ENCODE assay signal across 19 cellular contexts in genomic region chr6:98044168-98044567, GRCh38.
A peak's percentile ranks its signal among the peaks of the same experiment; 100 is the strongest.
DNase-seq lines count a peak whose midpoint lies in the region; ATAC-seq, FAIRE-seq and TF ChIP-seq lines count a peak whose summit lies in the region.
"Had no signal": no experiment of that assay in that cellular context is flagged by ENCODE, and none has a peak within 500 bp of the region (broad histone marks: within the 10 kb centered on the region; RNA-seq: fewer than 3 reads in every experiment).

No MANE protein-coding gene starts in this region.

- no peaks in the 10 kb centered on the region for H3K27me3 ChIP-seq in BLaER1 treated with 17β-estradiol and CSF1 and Interleukin-3, amounts not matched to agents 10 nM and 100 nM
- no peaks in the 10 kb centered on the region for H3K27me3 ChIP-seq in GM23338 (ENCODE audit: insufficient read depth)
- H3K27me3 ChIP-seq in iPS-18a (ENCODE audit: control insufficient read depth, insufficient read depth, low read length) = no peaks in the 10 kb centered on the region
- no peaks in the 10 kb centered on the region for H3K27me3 ChIP-seq in HepG2 (ENCODE audit: control insufficient read depth in 1 of 2, insufficient read depth in 2 of 2, low read length in 2 of 2)

- no peak for FAIRE-seq in HepG2 (lab: Jason Lieb, UNC)

- TF ChIP-seq RAD21 in HepG2 (CRISPR knock-in tag; IDR thresholded peaks at IDR 0.05) = no peak

- no peak for TF ChIP-seq CTCF in GM23338 (conservative IDR thresholded peaks at IDR 0.05; ENCODE audit: low read depth in 2 of 2)
- no peak for TF ChIP-seq CTCF in HepG2 (CRISPR knock-in tag; IDR thresholded peaks at IDR 0.05)

- TF ChIP-seq EP300 in HepG2 (IDR thresholded peaks at IDR 0.05; ENCODE audit: low read depth in 2 of 2, low read length in 2 of 2) (no peak), HepG2 (CRISPR knock-in tag; IDR thresholded peaks at IDR 0.05; ENCODE audit: borderline replicate concordance) (no peak)

- in situ Hi-C loops in HepG2 (cut with HindIII; ENCODE audit: extremely low pct_ligation_motif_present, low pct_unique_long_range_greater_than_20kb) = loop anchor here (25.0 kb wide), 1 partner anchor 793 kb away; the partner anchor contains the start of gene POU3F2

- POLR2A ChIA-PET in HepG2 (lab: Yijun Ruan, JAX) = no interaction called here

- H3F3A ChIP-seq in GM23338 (replicated peaks; ENCODE audit: low read depth) = no peaks in the 10 kb centered on the region

- H3K79me2 ChIP-seq in GM23338 (replicated peaks; ENCODE audit: insufficient read depth) (no peaks in the 10 kb centered on the region), HepG2 (ENCODE audit: insufficient read depth, low read length) (no peaks in the 10 kb centered on the region)

- peak overlapping the region; percentile 54 for H3K27ac Mint-ChIP-seq in GM23338
- H3K27ac Mint-ChIP-seq: CD8-positive, alpha-beta T cell; T-helper 2 cell treated with Interferon-gamma antibody and Interleukin-4, amounts not matched to agents 5 μg/mL and 100 μg/mL, for 36 hours had no signal

- 1% methylated on average over 7 of the region's 7 CpGs for WGBS in HepG2 (ENCODE audit: low lambda C conversion rate)

- intact Hi-C loops in posterior vena cava (cut with DNase I) = no loop called here
- intact Hi-C loops in HepG2 (cut with micrococcal nuclease; ENCODE audit: unreplicated experiment) = no loop called here

- H3K27me3 Mint-ChIP-seq in GM23338 (ENCODE audit: insufficient read depth, low read depth, poor library complexity) = peaks cover 6% of the 10 kb centered on the region

- H3K9me3 ChIP-seq in BLaER1 treated with 17β-estradiol and CSF1 and Interleukin-3, amounts not matched to agents 10 nM and 100 nM (replicated peaks in 1 of 11) = no peaks in the 10 kb centered on the region
- no peaks in the 10 kb centered on the region for H3K9me3 ChIP-seq in iPS-18a (ENCODE audit: control insufficient read depth, low read depth, low read length)
- no peaks in the 10 kb centered on the region for H3K9me3 ChIP-seq in HepG2 (ENCODE audit: low read length)
- H3K9me3 ChIP-seq: SJSA1 had no signal

- H3K9ac ChIP-seq in BLaER1 treated with 17β-estradiol and CSF1 and Interleukin-3, amounts not matched to agents 10 nM and 100 nM = no peak overlapping the region
- H3K9ac ChIP-seq in iPS-18a (ENCODE audit: low read length) = no peak overlapping the region
- H3K9ac ChIP-seq in HepG2 (ENCODE audit: insufficient read depth, low read depth, low read length) = no peak overlapping the region

- CTCF ChIA-PET in HepG2 (lab: Yijun Ruan, JAX; ENCODE audit: low intra/inter-chr PET ratio, low total read pairs) = no interaction called here

- H3K4me1 ChIP-seq in BLaER1 treated with 17β-estradiol and CSF1 and Interleukin-3, amounts not matched to agents 10 nM and 100 nM = peaks cover 20 to 63% (median 53%) of the 10 kb centered on the region in 10 experiments
- H3K4me1 ChIP-seq in GM23338 (ENCODE audit: insufficient read depth) (peaks cover 74% of the 10 kb centered on the region), iPS-18a (ENCODE audit: control insufficient read depth, low read depth, low read length) (peaks cover 90% of the 10 kb centered on the region), HepG2 (ENCODE audit: insufficient read depth, low read length) (no peaks in the 10 kb centered on the region)
- H3K4me1 ChIP-seq: SJSA1 had no signal

- DNase-seq in GM23338 (ENCODE audit: low spot score) = no peak
- DNase-seq in NCI-H524 (lab: John Stamatoyannopoulos, UW) = peak; percentile 35 to 83
- no peak for DNase-seq in HUDEP-2 (lab: John Stamatoyannopoulos, UW; ENCODE audit: unreplicated experiment in 76 of 76)
- no peak for DNase-seq in posterior vena cava (ENCODE audit: low spot score)
- no peak for DNase-seq in H4 (ENCODE audit: low spot score)
- no peak for DNase-seq in HepG2 (ENCODE audit: low spot score)
- DNase-seq: ACHN; CD8-positive, alpha-beta T cell; DMS 273 treated with DMSO at 0.1 percent for 48 hours; KG1; NCI-H1092; PC-3; SW 1271 had no signal

- H4K20me1 ChIP-seq in BLaER1 treated with 17β-estradiol and CSF1 and Interleukin-3, amounts not matched to agents 10 nM and 100 nM = no peaks in the 10 kb centered on the region
- no peaks in the 10 kb centered on the region for H4K20me1 ChIP-seq in GM23338 (replicated peaks; ENCODE audit: insufficient read depth)
- H4K20me1 ChIP-seq in HepG2 (ENCODE audit: insufficient read depth, low read length) = no peaks in the 10 kb centered on the region

- H3K36me3 ChIP-seq in BLaER1 treated with 17β-estradiol and CSF1 and Interleukin-3, amounts not matched to agents 10 nM and 100 nM = no peaks in the 10 kb centered on the region
- H3K36me3 ChIP-seq in GM23338 (ENCODE audit: insufficient read depth) (no peaks in the 10 kb centered on the region), iPS-18a (ENCODE audit: control insufficient read depth, low read depth, low read length) (no peaks in the 10 kb centered on the region), HepG2 (replicated peaks in 1 of 2; ENCODE audit: control insufficient read depth in 1 of 2, insufficient read depth in 2 of 2, low read length in 2 of 2) (no peaks in the 10 kb centered on the region)
- H3K36me3 ChIP-seq: SJSA1 had no signal

- no peak for TF ChIP-seq POLR2A in HepG2 (IDR thresholded peaks at IDR 0.05; ENCODE audit: insufficient read depth in 1 of 2, low read depth in 2 of 2, low read length in 2 of 2)

- no peak overlapping the region for H3K27ac ChIP-seq in BLaER1 treated with 17β-estradiol and CSF1 and Interleukin-3, amounts not matched to agents 10 nM and 100 nM
- H3K27ac ChIP-seq in GM23338 (ENCODE audit: low read depth) = no peak overlapping the region; the same call in 1 of the 2 replicates
- peak overlapping the region; percentile 35 for H3K27ac ChIP-seq in iPS-18a (ENCODE audit: low read length)
- no peak overlapping the region for H3K27ac ChIP-seq in HepG2 (ENCODE audit: extremely low read length, insufficient read depth, low read length)
- H3K27ac ChIP-seq: HL-60, SJSA1 had no signal

- H3K4me3 ChIP-seq in BLaER1 treated with 17β-estradiol and CSF1 and Interleukin-3, amounts not matched to agents 10 nM and 100 nM = no peak overlapping the region
- H3K4me3 ChIP-seq in GM23338 (no peak overlapping the region), iPS-18a (ENCODE audit: low read length) (no peak overlapping the region), HepG2 (replicated peaks in 1 of 3; ENCODE audit: insufficient read depth in 1 of 3, low read depth in 2 of 3, low read length in 3 of 3) (no peak overlapping the region)
- H3K4me3 ChIP-seq: SJSA1 had no signal

- H2AFZ ChIP-seq in GM23338 (no peak overlapping the region), HepG2 (ENCODE audit: low read length) (no peak overlapping the region)

- no peak overlapping the region for H3K4me3 Mint-ChIP-seq in GM23338
- H3K4me3 Mint-ChIP-seq: CD8-positive, alpha-beta T cell; T-helper 2 cell treated with Interferon-gamma antibody and Interleukin-4, amounts not matched to agents 5 μg/mL and 100 μg/mL, for 36 hours had no signal

- BruUV-seq in HepG2 (replicated peaks; lab: Mats Ljungman, UMichigan) = no TSS peak

- H3K9me2 ChIP-seq in GM23338 (ENCODE audit: insufficient read depth) = no peaks in the 10 kb centered on the region

- peak overlapping the region in 8 of 11 experiments; percentile 7 to 71 (median 31); a peak in 10 of 22 replicates for H3K4me2 ChIP-seq in BLaER1 treated with 17β-estradiol and CSF1 and Interleukin-3, amounts not matched to agents 10 nM and 100 nM
- H3K4me2 ChIP-seq in GM23338 = no peak overlapping the region
- H3K4me2 ChIP-seq in HepG2 (ENCODE audit: low read depth, low read length) = no peak overlapping the region

- H3K36me3 Mint-ChIP-seq in GM23338 (ENCODE audit: low read depth) = no peaks in the 10 kb centered on the region; the same call in 2 of the 3 replicates
- H3K36me3 Mint-ChIP-seq: CD8-positive, alpha-beta T cell had no signal

- H3K9me3 Mint-ChIP-seq in GM23338 = no peaks in the 10 kb centered on the region
- H3K9me3 Mint-ChIP-seq: T-helper 2 cell treated with Interferon-gamma antibody and Interleukin-4, amounts not matched to agents 5 μg/mL and 100 μg/mL, for 36 hours had no signal

- no peak for ATAC-seq in GM23338
- ATAC-seq in HepG2 = no peak
- ATAC-seq: CD8-positive, alpha-beta T cell; HCT116; PC-3 had no signal

- peaks cover 80% of the 10 kb centered on the region for H3K4me1 Mint-ChIP-seq in GM23338

TF ChIP-seq in GM23338, 12 proteins besides CTCF, POLR2A, EP300 and RAD21 (continues in another document):
- no peak for TF ChIP-seq CREB1 (CRISPR knock-in tag; IDR thresholded peaks at IDR 0.05; ENCODE audit: low read depth)

TF ChIP-seq in HepG2, 621 proteins besides CTCF, POLR2A, EP300 and RAD21 (continues in another document):
- TF ChIP-seq REST (IDR thresholded peaks at IDR 0.05; ENCODE audit: borderline replicate concordance in 1 of 2, low read depth in 1 of 2, low read length in 2 of 2) (no peak), HOXA3 (CRISPR knock-in tag; IDR thresholded peaks at IDR 0.05) (no peak), FOSL2 (CRISPR knock-in tag; IDR thresholded peaks at IDR 0.05) (no peak), HCFC1 (IDR thresholded peaks at IDR 0.05; ENCODE audit: low read depth, low read length) (no peak), MXD1 (CRISPR knock-in tag; IDR thresholded peaks at IDR 0.05) (no peak)

Comparison
In these comparisons a context has a peak if more than half of its experiments do, and no peak if none do; other contexts are left out.
1. H3K4me2 ChIP-seq: peak in BLaER1 treated with 17β-estradiol and CSF1 and Interleukin-3, amounts not matched to agents 10 nM and 100 nM (8 of 11); none in GM23338 (single experiment) and HepG2 (single experiment).
2. DNase-seq: peak in NCI-H524 (2 of 2); none in GM23338 (single experiment), HUDEP-2 (0 of 76), posterior vena cava (single experiment), H4 (single experiment) and HepG2 (single experiment).